In the genomic region with DNA sequence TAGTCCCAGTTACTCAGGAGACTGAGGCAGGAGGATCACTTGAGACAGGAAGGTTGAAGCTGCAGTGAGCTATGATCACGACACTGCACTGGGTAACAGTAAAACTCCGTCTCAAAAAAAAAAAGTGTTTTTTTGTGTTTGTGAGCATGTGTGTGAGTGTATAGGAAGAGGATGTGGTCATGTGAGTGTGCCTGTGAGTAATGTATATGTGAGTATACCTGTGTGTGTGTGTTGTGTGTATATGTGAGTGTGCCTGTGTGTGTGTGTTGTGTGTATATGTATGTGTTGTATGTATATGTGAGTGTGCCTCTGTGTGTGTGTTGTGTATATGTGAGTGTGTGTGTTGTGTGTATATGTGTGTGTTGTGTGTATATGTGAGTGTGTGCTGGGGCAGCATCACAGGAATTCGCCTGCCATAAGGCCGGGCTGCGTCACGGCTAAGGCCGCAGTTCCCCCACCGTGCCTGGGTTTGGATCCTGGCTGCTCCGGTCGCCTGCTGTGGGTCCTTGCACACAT, we compare ENCODE assay signal across 1 cellular context.
TF ChIP-seq lines count a peak whose summit lies in the region.

No MANE protein-coding gene starts in this region.

TF ChIP-seq in IMR-90, 13 proteins besides CTCF, POLR2A, EP300 and RAD21:
- no peak for TF ChIP-seq RFX5 (IDR thresholded peaks at IDR 0.05; ENCODE audit: low read depth, low read length)
- TF ChIP-seq, protein P1, sequence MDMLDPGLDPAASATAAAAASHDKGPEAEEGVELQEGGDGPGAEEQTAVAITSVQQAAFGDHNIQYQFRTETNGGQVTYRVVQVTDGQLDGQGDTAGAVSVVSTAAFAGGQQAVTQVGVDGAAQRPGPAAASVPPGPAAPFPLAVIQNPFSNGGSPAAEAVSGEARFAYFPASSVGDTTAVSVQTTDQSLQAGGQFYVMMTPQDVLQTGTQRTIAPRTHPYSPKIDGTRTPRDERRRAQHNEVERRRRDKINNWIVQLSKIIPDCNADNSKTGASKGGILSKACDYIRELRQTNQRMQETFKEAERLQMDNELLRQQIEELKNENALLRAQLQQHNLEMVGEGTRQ (IDR thresholded peaks at IDR 0.05; ENCODE audit: low read depth, low read length), result no peak
- TF ChIP-seq MXI1 (IDR thresholded peaks at IDR 0.05; ENCODE audit: borderline replicate concordance, low read depth, low read length), result no peak
- TF ChIP-seq CEBPB (IDR thresholded peaks at IDR 0.05; ENCODE audit: low read depth, low read length), result no peak
- TF ChIP-seq BHLHE40 (IDR thresholded peaks at IDR 0.05; ENCODE audit: low read depth, low read length), result no peak
- TF ChIP-seq SMC3 (IDR thresholded peaks at IDR 0.05; ENCODE audit: low read depth, low read length), result no peak
- TF ChIP-seq RCOR1 (IDR thresholded peaks at IDR 0.05; ENCODE audit: insufficient replicate concordance, low read length), result no peak
- no peak for TF ChIP-seq MAFK (IDR thresholded peaks at IDR 0.05; ENCODE audit: low read depth, low read length)
- no peak for TF ChIP-seq MAZ (IDR thresholded peaks at IDR 0.05; ENCODE audit: borderline replicate concordance, low read depth, low read length)
- TF ChIP-seq CHD1 (IDR thresholded peaks at IDR 0.05; ENCODE audit: low read depth, low read length), result no peak
- TF ChIP-seq, protein P2, sequence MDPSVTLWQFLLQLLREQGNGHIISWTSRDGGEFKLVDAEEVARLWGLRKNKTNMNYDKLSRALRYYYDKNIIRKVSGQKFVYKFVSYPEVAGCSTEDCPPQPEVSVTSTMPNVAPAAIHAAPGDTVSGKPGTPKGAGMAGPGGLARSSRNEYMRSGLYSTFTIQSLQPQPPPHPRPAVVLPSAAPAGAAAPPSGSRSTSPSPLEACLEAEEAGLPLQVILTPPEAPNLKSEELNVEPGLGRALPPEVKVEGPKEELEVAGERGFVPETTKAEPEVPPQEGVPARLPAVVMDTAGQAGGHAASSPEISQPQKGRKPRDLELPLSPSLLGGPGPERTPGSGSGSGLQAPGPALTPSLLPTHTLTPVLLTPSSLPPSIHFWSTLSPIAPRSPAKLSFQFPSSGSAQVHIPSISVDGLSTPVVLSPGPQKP (IDR thresholded peaks at IDR 0.05; ENCODE audit: borderline replicate concordance, low read depth, low read length), result no peak
- TF ChIP-seq FOS (IDR thresholded peaks at IDR 0.05; ENCODE audit: low read depth, low read length), result no peak
- no peak for TF ChIP-seq NFE2L2 (IDR thresholded peaks at IDR 0.05; ENCODE audit: low read depth, low read length)
